In the genomic region with DNA sequence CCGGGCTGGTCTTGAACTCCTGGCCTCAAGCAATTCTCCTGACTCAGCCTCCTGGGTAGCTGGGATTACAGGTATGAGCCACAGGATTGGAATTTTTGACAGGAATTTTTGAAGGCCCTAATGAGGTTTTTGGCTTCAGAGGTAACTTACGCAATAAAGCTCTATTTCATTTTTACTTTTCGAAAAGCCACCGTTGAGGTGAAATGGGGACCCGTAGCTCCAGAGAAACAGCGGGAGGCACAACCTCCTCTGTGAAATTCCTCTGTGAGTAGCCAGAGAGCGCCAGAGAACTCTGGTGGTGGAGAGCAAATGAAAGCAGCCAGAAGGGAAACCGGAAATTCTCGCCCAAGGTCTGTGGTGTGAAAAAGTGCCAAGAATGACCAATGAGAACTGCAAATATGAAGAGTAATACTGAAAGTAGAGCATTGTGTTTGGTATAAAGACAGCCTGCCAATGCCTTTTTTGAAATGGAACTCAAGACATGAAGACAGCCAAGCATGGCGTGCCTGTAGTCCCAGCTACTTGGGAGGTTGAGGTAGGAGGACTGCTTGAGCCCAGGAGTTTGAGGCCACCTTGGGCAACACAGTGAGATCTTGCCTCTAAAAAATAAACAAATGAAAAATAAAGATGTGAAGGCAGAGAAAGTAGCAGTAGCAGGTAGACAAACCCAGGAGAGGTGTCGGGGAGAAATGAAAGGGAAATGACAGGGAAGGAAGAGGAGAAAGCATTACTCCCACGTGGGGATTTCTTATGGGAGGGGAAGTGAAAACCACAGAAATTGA, we compare ENCODE assay signal across 8 cellular contexts. TPM values are rescaled to one million over a fixed set of nuclear protein-coding genes. Genes with fewer than 3 reads are reported as not detected.
DNase-seq lines count a peak whose midpoint lies in the region; ATAC-seq and TF ChIP-seq lines count a peak whose summit lies in the region.

No MANE protein-coding gene starts in this region.

- H3K27me3 ChIP-seq in cardiac muscle cell = no peaks in the 10 kb centered on the region

- H3K9me3 ChIP-seq in cardiac muscle cell (ENCODE audit: low read depth) = no peaks in the 10 kb centered on the region

- H3K4me3 ChIP-seq in cardiac muscle cell = no peak overlapping the region

- DNase-seq in CMK (ENCODE audit: low read depth) (peak; percentile 24), RPMI7951 (ENCODE audit: low read depth) (peak; percentile 92), cardiac muscle cell (ENCODE audit: low read depth in 1 of 2, low spot score in 1 of 2) (peak; percentile 19 to 95), DMS153 (lab: John Stamatoyannopoulos, UW) (no peak)
- DNase-seq in activated gamma-delta T cell treated with anti-CD3 and anti-CD28 coated beads, Interleukin-2, amount 50 U/mL, for 16 hours (ENCODE audit: low read depth) = peak; percentile 43
- peak; percentile 42 for DNase-seq in stimulated activated CD4-positive, alpha-beta T cell treated with anti-CD3 and anti-CD28 coated beads, Interleukin-12 subunit alpha, Interleukin-12 subunit beta, amount 100 ng/mL, for 4 hours

- no peak overlapping the region for H3K27ac ChIP-seq in cardiac muscle cell

- peak; percentile 75 for TF ChIP-seq CTCF in cardiac muscle cell (IDR thresholded peaks at IDR 0.05; ENCODE audit: low read depth, low read length)

- no peaks in the 10 kb centered on the region for H3K36me3 ChIP-seq in cardiac muscle cell

- ATAC-seq in GM19328 (IDR thresholded peaks at IDR 0.05; ENCODE audit: unreplicated experiment) (peak; percentile 87), HG03432 (IDR thresholded peaks at IDR 0.05; ENCODE audit: unreplicated experiment) (peak; percentile 96)

- H3K4me1 ChIP-seq in cardiac muscle cell (ENCODE audit: low read depth) = no peaks in the 10 kb centered on the region

RNA-seq across cellular contexts. Expression of a gene that starts 33.0 kb away (rescaled TPM):
- total RNA-seq in RPMI7951 (2014; rRNA removed; shearing (Covaris generic)) = 10.8 and 11.7 TPM in 2 replicates
- 2.1 and 7.4 TPM in 2 replicates for total RNA-seq in cardiac muscle cell
- 3.3 and 5.0 TPM in 2 replicates for polyA plus RNA-seq in cardiac muscle cell
